In the genomic region with DNA sequence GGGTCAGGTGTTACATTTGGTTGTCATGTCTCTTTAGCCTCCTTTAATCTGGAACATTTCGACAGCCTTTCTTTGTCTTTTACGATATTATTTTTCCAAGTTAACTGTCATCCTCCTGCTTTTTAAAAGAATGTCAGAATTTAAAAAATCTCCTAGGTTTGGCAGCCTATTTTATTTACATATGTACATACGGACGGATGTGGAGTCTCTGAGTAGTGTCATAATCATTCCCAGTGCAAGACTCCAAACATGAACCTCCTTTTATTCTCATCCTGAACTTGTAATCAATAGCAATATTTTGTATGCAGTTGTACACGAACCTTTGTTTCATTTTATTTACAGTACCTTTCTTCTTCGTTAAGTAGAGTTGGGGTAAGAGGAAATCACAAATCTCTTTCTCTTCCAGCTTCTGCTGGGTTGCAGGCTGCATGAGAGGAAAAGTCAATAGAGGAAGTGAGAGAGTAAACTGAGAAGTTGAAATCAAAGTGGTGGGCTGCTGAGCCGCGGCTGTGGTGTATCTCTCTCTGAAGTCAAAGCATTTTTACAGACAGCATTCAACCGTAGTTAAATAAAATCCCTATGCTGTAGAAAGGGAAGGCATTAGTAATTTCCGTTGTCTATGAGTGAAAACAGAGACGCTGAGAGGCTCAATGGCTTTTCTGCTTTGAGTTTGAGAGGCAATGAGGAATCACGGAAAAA, we compare ENCODE assay signal across 9 cellular contexts. TPM values are rescaled to one million over a fixed set of nuclear protein-coding genes. Genes with fewer than 3 reads are reported as not detected.
DNase-seq lines count a peak whose midpoint lies in the region; ATAC-seq and TF ChIP-seq lines count a peak whose summit lies in the region.
"Had no signal": no experiment of that assay in that cellular context is flagged by ENCODE, and none has a peak within 500 bp of the region (broad histone marks: within the 10 kb centered on the region; RNA-seq: fewer than 3 reads in every experiment).

No MANE protein-coding gene starts in this region.

- peaks cover 14% of the 10 kb centered on the region for H3K4me1 ChIP-seq in CD8-positive, alpha-beta T cell (ENCODE audit: insufficient read depth, low read length)

- no peaks in the 10 kb centered on the region for H3K36me3 ChIP-seq in CD8-positive, alpha-beta T cell (ENCODE audit: insufficient read depth, low read length)

- peak overlapping the region; percentile 68 for H3K4me3 Mint-ChIP-seq in CD8-positive, alpha-beta T cell
- H3K4me3 Mint-ChIP-seq in naive thymus-derived CD8-positive, alpha-beta T cell, result peak overlapping the region; percentile 48 to 84 (median 77)
- H3K4me3 Mint-ChIP-seq: nephron had no signal

- intact Hi-C loops in CD8-positive, alpha-beta T cell (cut with DNase I, micrococcal nuclease), result no loop called here

- peak; percentile 69 for ATAC-seq in CD8-positive, alpha-beta T cell
- ATAC-seq in GM19035 (IDR thresholded peaks at IDR 0.05; ENCODE audit: unreplicated experiment) (peak; percentile 98), HG03066 (IDR thresholded peaks at IDR 0.05; ENCODE audit: low read depth, unreplicated experiment) (peak; percentile 99)
- ATAC-seq in naive thymus-derived CD8-positive, alpha-beta T cell, result peak; percentile 87 to 93

- no peaks in the 10 kb centered on the region for H3K27me3 ChIP-seq in CD8-positive, alpha-beta T cell (ENCODE audit: insufficient read depth, low read length)

- H3K27me3 Mint-ChIP-seq in CD8-positive, alpha-beta T cell (ENCODE audit: low read depth), result no peaks in the 10 kb centered on the region
- no peaks in the 10 kb centered on the region for H3K27me3 Mint-ChIP-seq in naive thymus-derived CD8-positive, alpha-beta T cell

- POLR2A ChIA-PET in CD8-positive, alpha-beta T cell (lab: Charles Lee), result no interaction called here
- POLR2A ChIA-PET in naive thymus-derived CD8-positive, alpha-beta T cell (lab: Charles Lee), result no interaction called here

- peak in 4 of 7 experiments; percentile 1 to 42 (median 14) for DNase-seq in CD8-positive, alpha-beta T cell
- DNase-seq in RPMI8226 (peak; percentile 54), NCI-H1694 (lab: John Stamatoyannopoulos, UW) (no peak), HK-2 (ENCODE audit: unreplicated experiment) (no peak), NCI-H2196 (lab: John Stamatoyannopoulos, UW; ENCODE audit: unreplicated experiment) (no peak)
- peak in 8 of 10 donors; percentile 4 to 60 (median 18) for DNase-seq in naive thymus-derived CD8-positive, alpha-beta T cell

- no peaks in the 10 kb centered on the region for H3K9me3 Mint-ChIP-seq in CD8-positive, alpha-beta T cell
- peaks cover 0 to 3% (median 0%) of the 10 kb centered on the region in 9 donors for H3K9me3 Mint-ChIP-seq in naive thymus-derived CD8-positive, alpha-beta T cell
- H3K9me3 Mint-ChIP-seq: nephron had no signal

- H3K4me3 ChIP-seq in CD8-positive, alpha-beta T cell (ENCODE audit: low read depth, low read length), result no peak overlapping the region

- no peak overlapping the region for H3K27ac ChIP-seq in CD8-positive, alpha-beta T cell (ENCODE audit: low read depth, low read length)

- H3K4me1 Mint-ChIP-seq in CD8-positive, alpha-beta T cell (ENCODE audit: low read depth), result peaks cover 30% of the 10 kb centered on the region
- H3K4me1 Mint-ChIP-seq in naive thymus-derived CD8-positive, alpha-beta T cell, result peaks cover 28 to 40% (median 34%) of the 10 kb centered on the region in 4 donors
- H3K4me1 Mint-ChIP-seq: nephron had no signal

- CTCF ChIA-PET in CD8-positive, alpha-beta T cell (lab: Charles Lee), result no interaction called here

- H3K27ac Mint-ChIP-seq in CD8-positive, alpha-beta T cell, result peak overlapping the region; percentile 69
- H3K27ac Mint-ChIP-seq in naive thymus-derived CD8-positive, alpha-beta T cell, result peak overlapping the region in 9 of 10 donors; percentile 18 to 91 (median 50)
- H3K27ac Mint-ChIP-seq: nephron had no signal

- no peak for TF ChIP-seq CTCF in CD8-positive, alpha-beta T cell (IDR thresholded peaks at IDR 0.05)

- H3K36me3 Mint-ChIP-seq in CD8-positive, alpha-beta T cell, result no peaks in the 10 kb centered on the region
- H3K36me3 Mint-ChIP-seq in naive thymus-derived CD8-positive, alpha-beta T cell, result no peaks in the 10 kb centered on the region

- H3K9me3 ChIP-seq in CD8-positive, alpha-beta T cell (ENCODE audit: low read length), result no peaks in the 10 kb centered on the region

RNA-seq across cellular contexts. Expression of gene RPS6KA3, which starts 53.9 kb away (rescaled TPM):
- 10 to 100 TPM; 36.9 to 37.3 TPM for total RNA-seq in CD8-positive, alpha-beta T cell
- total RNA-seq in naive thymus-derived CD8-positive, alpha-beta T cell, result 10 to 100 TPM; 95.1 to 97.8 TPM
- polyA plus RNA-seq in naive thymus-derived CD8-positive, alpha-beta T cell, result 10 to 100 TPM; 27.5 to 51.8 (median 51.5) TPM

Comparison
In these comparisons a context has a peak if more than half of its experiments do, and no peak if none do; other contexts are left out.
1. DNase-seq: peak in CD8-positive, alpha-beta T cell (4 of 7), RPMI8226 (single experiment) and naive thymus-derived CD8-positive, alpha-beta T cell (8 of 10); none in NCI-H1694 (single experiment), HK-2 (single experiment) and NCI-H2196 (single experiment).
2. Peak in every context shown above with its lines, with median percentiles within 50 percentile points of each other: ATAC-seq.